1 cellular context compared by ENCODE assay signal in the genomic region with DNA sequence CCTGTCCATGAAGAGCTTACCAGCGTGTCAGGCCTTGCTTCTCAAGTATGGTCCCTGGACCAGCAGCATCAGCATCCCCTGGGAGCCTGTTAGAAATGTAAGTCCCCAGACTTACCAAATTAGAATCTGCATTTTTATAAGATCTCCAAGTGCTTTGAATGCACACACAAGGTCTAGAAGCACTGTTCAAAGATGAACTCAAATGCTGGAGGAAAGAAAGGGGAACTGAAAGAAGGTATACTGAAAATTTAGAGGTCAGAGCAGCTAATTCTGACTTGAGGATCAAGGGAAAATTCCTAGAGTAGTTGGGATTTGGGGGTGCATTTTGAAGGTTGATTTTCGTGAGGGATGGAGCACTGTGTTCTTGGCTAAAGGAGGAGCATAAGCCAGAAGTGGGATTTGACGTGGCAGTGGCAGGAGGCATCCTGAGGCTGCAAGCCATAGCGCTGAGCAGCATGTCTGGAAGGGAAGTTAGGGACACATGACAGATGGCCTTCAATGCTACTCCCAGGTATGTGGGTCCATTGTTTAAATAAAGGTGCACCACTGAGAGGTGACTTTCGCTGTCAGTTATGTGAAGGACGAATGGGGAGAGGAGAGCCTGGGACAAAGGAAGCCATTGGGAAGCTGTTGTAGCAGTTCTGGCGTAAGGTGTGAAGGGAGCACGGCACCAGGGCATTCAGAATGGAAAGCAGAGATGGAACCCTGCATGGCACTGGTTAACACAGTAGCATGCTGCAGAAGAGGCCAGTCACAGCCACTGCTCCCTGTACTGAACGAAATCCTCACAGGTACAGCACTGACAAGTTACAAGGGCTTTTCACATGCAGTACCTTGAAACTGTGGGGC.
TF ChIP-seq lines count a peak whose summit lies in the region.

No MANE protein-coding gene starts in this region.

TF ChIP-seq in H1, 55 proteins besides CTCF, POLR2A, EP300 and RAD21 (continued from another document):
- TF ChIP-seq CBX5 (IDR thresholded peaks at IDR 0.05; ENCODE audit: low read depth, low read length) (no peak), CHD1 (IDR thresholded peaks at IDR 0.05; ENCODE audit: low read depth, low read length) (no peak), TEAD4 (IDR thresholded peaks at IDR 0.05; ENCODE audit: low read depth, low read length) (peak; percentile 68), SP1 (IDR thresholded peaks at IDR 0.05; ENCODE audit: low read depth, low read length) (peak; percentile 43; the same call in 1 of the 2 replicates), SIN3A (conservative IDR thresholded peaks at IDR 0.05 in 1 of 2, IDR thresholded peaks at IDR 0.05 in 1 of 2; ENCODE audit: low read depth in 1 of 2, low read length in 2 of 2) (no peak)
- TF ChIP-seq, protein P1, sequence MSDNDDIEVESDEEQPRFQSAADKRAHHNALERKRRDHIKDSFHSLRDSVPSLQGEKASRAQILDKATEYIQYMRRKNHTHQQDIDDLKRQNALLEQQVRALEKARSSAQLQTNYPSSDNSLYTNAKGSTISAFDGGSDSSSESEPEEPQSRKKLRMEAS (IDR thresholded peaks at IDR 0.05), result 0 out of 2 replicates have a peak, but pooled peaks have one; percentile 42
- TF ChIP-seq, protein P2, sequence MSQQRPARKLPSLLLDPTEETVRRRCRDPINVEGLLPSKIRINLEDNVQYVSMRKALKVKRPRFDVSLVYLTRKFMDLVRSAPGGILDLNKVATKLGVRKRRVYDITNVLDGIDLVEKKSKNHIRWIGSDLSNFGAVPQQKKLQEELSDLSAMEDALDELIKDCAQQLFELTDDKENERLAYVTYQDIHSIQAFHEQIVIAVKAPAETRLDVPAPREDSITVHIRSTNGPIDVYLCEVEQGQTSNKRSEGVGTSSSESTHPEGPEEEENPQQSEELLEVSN (IDR thresholded peaks at IDR 0.05), result peak; percentile 59; the same call in 1 of the 2 replicates
